9 cellular contexts compared by ENCODE assay signal in the genomic region with DNA sequence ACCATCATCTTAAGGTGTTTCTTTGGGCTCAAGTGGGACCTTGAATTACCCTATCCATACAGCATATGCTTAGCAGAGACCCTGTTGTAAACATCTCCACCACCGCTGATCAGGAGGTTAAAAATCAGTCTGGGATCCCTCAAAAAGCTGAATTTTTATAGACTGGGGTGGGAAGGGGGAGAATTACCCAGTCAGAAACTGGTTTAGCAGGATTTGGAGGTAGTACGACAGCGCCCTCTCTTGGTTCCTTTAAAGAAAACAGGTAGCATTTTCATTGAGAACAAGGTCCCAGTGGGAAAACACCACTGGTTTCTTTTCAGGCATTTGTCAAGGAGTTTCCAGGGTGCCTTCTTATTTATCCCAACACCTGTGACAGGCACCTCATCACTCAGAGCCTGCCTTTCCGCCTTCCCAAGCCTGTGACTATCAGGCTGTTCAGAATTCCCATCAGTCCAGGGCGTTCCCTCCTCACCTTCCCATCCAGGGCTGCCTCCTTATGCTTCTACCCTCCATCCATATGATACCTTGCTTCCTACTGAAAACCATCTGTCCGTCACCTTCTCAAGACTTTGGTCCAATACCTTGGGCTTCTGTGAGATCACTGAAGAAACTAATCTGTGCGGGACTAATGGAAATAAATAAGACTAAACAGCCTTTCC.
DNase-seq lines count a peak whose midpoint lies in the region; ATAC-seq and TF ChIP-seq lines count a peak whose summit lies in the region.
"Had no signal": no experiment of that assay in that cellular context is flagged by ENCODE, and none has a peak within 500 bp of the region (broad histone marks: within the 10 kb centered on the region; RNA-seq: fewer than 3 reads in every experiment).

No MANE protein-coding gene starts in this region.

- no peaks in the 10 kb centered on the region; the same call in 1 of the 2 replicates for H3K9me3 ChIP-seq in iPS DF 6.9 (ENCODE audit: control insufficient read depth, insufficient read depth, low read length)

- ATAC-seq in SK-N-SH treated with all-trans-retinoic acid at 6 μM for 48 hours (peak; percentile 51; the same call in 2 of the 3 replicates), HG03354 (IDR thresholded peaks at IDR 0.05; ENCODE audit: poor library complexity, severe bottlenecking, unreplicated experiment) (no peak), GM21423 (IDR thresholded peaks at IDR 0.05; ENCODE audit: unreplicated experiment) (no peak), HG03521 (IDR thresholded peaks at IDR 0.05; ENCODE audit: unreplicated experiment) (no peak)

- DNase-seq in AG09319 (ENCODE audit: extremely low read depth, low read depth) (no peak), HuH-7 (ENCODE audit: low spot score) (peak; percentile 32), iPS DF 6.9 (ENCODE audit: low read depth, low spot score) (peak; percentile 58), hippocampal formation (lab: John Stamatoyannopoulos, UW) (no peak)
- DNase-seq: NCI-H2171 had no signal

- no peak overlapping the region for H3K27ac ChIP-seq in iPS DF 6.9 (ENCODE audit: low read length)

- H3K4me1 ChIP-seq in iPS DF 6.9 (ENCODE audit: control insufficient read depth, insufficient read depth, low read length), result peaks cover 2% of the 10 kb centered on the region; the same call in 1 of the 2 replicates

- WGBS in iPS DF 6.9 (ENCODE audit: insufficient coverage, insufficient read length), result no CpG with 5 or more reads among the region's 7 CpGs

- no peaks in the 10 kb centered on the region for H3K36me3 ChIP-seq in iPS DF 6.9 (ENCODE audit: control insufficient read depth, insufficient read depth, low read length)

- H3K4me3 ChIP-seq in iPS DF 6.9 (ENCODE audit: low read length), result no peak overlapping the region

- H3K27me3 ChIP-seq in iPS DF 6.9 (ENCODE audit: control insufficient read depth, insufficient read depth, low read length), result no peaks in the 10 kb centered on the region

- TF ChIP-seq CTCF in AG09319 (IDR thresholded peaks at IDR 0.05; ENCODE audit: low read depth, low read length), result peak; percentile 53

TF ChIP-seq in SK-N-SH treated with all-trans-retinoic acid at 6 μM for 48 hours, 23 proteins besides CTCF, POLR2A, EP300 and RAD21:
- TF ChIP-seq GLIS3 (CRISPR knock-in tag; IDR thresholded peaks at IDR 0.05), result no peak
- TF ChIP-seq, protein P1, sequence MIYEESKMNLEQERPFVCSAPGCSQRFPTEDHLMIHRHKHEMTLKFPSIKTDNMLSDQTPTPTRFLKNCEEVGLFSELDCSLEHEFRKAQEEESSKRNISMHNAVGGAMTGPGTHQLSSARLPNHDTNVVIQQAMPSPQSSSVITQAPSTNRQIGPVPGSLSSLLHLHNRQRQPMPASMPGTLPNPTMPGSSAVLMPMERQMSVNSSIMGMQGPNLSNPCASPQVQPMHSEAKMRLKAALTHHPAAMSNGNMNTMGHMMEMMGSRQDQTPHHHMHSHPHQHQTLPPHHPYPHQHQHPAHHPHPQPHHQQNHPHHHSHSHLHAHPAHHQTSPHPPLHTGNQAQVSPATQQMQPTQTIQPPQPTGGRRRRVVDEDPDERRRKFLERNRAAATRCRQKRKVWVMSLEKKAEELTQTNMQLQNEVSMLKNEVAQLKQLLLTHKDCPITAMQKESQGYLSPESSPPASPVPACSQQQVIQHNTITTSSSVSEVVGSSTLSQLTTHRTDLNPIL (CRISPR knock-in tag; IDR thresholded peaks at IDR 0.05; ENCODE audit: low read depth), result no peak
- TF ChIP-seq ZNF565 (CRISPR knock-in tag; conservative IDR thresholded peaks at IDR 0.05; ENCODE audit: low read depth), result no peak
- TF ChIP-seq ZNF8 (CRISPR knock-in tag; IDR thresholded peaks at IDR 0.05), result no peak
- TF ChIP-seq, protein P2, sequence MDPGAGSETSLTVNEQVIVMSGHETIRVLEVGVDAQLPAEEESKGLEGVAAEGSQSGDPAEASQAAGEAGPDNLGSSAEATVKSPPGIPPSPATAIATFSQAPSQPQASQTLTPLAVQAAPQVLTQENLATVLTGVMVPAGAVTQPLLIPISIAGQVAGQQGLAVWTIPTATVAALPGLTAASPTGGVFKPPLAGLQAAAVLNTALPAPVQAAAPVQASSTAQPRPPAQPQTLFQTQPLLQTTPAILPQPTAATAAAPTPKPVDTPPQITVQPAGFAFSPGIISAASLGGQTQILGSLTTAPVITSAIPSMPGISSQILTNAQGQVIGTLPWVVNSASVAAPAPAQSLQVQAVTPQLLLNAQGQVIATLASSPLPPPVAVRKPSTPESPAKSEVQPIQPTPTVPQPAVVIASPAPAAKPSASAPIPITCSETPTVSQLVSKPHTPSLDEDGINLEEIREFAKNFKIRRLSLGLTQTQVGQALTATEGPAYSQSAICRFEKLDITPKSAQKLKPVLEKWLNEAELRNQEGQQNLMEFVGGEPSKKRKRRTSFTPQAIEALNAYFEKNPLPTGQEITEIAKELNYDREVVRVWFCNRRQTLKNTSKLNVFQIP (CRISPR knock-in tag; IDR thresholded peaks at IDR 0.05; ENCODE audit: borderline replicate concordance, low read depth), result no peak
- TF ChIP-seq TOX (CRISPR knock-in tag; IDR thresholded peaks at IDR 0.05; ENCODE audit: borderline replicate concordance), result no peak
- TF ChIP-seq ZFP30 (CRISPR knock-in tag; IDR thresholded peaks at IDR 0.05), result no peak
- TF ChIP-seq ESRRG (CRISPR knock-in tag; IDR thresholded peaks at IDR 0.05), result no peak

Comparison
In these comparisons a context has a peak if more than half of its experiments do, and no peak if none do; other contexts are left out.
1. DNase-seq: peak in HuH-7 (single experiment) and iPS DF 6.9 (single experiment); none in AG09319 (single experiment) and hippocampal formation (0 of 2).